ENCODE assay signal across 8 cellular contexts in the genomic region with DNA sequence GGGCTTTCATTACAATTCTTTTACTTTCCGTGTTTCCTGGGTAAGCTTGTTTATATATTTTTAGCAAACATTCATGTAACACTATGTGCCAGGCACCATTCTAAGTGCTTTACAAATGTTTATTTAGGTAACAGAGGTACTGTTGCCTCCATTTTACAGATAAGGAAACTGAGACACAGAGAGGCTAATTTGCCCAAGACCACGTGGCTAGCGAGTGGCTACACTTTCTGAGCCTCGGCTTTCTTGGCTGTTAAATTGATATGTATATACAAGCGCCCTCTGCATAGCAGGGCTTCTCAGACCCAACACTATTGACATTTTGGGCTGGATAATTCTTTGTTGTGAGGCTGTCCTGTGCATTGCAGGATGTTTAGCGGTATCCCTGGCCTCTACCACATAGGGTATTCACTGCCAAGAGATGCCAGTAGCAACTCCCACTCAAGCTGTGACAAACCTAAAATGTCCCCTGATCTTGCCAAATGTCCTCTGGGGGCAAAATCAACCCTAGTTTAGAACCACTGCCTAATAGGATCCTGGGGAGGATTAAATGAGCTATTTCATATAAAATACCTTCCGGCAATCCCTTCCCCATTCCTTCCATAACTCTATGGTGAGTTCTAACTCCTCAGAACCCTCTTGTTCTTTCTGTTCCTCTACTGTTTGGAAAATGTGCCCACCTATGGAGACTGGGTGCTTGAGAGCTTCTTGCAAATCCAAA. TPM values are rescaled to one million over a fixed set of nuclear protein-coding genes. Genes with fewer than 3 reads are reported as not detected.
DNase-seq lines count a peak whose midpoint lies in the region; FAIRE-seq and TF ChIP-seq lines count a peak whose summit lies in the region.

No MANE protein-coding gene starts in this region.

- H3K4me3 Mint-ChIP-seq in activated naive CD4-positive, alpha-beta T cell treated with anti-CD3 and anti-CD28 coated beads, Interleukin-2, amount 10 ng/mL, durations not matched to agents 7 days and 5 days = no peak overlapping the region
- no peak overlapping the region for H3K4me3 Mint-ChIP-seq in astrocyte (ENCODE audit: unreplicated experiment)

- DNase-seq in activated naive CD4-positive, alpha-beta T cell treated with anti-CD3 and anti-CD28 coated beads, Interleukin-2, amount 10 ng/mL, durations not matched to agents 7 days and 5 days = no peak
- DNase-seq in activated naive CD4-positive, alpha-beta T cell treated with anti-CD3 and anti-CD28 coated beads, Interleukin-2, amount 50 U/mL, for 16 hours = no peak
- DNase-seq in astrocyte (ENCODE audit: low read depth) (no peak), uterus (no peak), GM19238 (ENCODE audit: insufficient read length, low spot score) (no peak), urothelium cell line (ENCODE audit: low spot score) (no peak)
- no peak for DNase-seq in stimulated activated CD4-positive, alpha-beta T cell treated with anti-CD3 and anti-CD28 coated beads, Interleukin-4, amount 100 ng/mL, for 24 hours

- H3K9me3 ChIP-seq in astrocyte (ENCODE audit: insufficient read depth, low read depth, low read length) (no peaks in the 10 kb centered on the region), mucosa of rectum (ENCODE audit: control insufficient read depth in 2 of 2, low read length in 2 of 2) (no peaks in the 10 kb centered on the region), uterus (no peaks in the 10 kb centered on the region)

- CTCF ChIA-PET in activated naive CD4-positive, alpha-beta T cell treated with anti-CD3 and anti-CD28 coated beads, Interleukin-2, amount 10 ng/mL, durations not matched to agents 7 days and 5 days (lab: Charles Lee) = interaction anchor here (1.1 to 5.4 kb wide), 15 partner anchors 11 to 59 kb away, joined by 3 to 53 read pairs (median 5); a partner anchor contains a TSS

- H2AFZ ChIP-seq in astrocyte (ENCODE audit: low read depth, low read length) = peak overlapping the region; percentile 35

- H3K4me1 ChIP-seq in astrocyte (ENCODE audit: insufficient read depth, low read length) (peaks cover 37% of the 10 kb centered on the region), mucosa of rectum (ENCODE audit: control insufficient read depth in 2 of 2, insufficient read depth in 2 of 2, low read length in 2 of 2) (peaks cover 7 to 13% of the 10 kb centered on the region in 2 donors), uterus (peaks cover 0 to 5% of the 10 kb centered on the region in 2 donors)

- peaks cover 22% of the 10 kb centered on the region for H3K27me3 Mint-ChIP-seq in activated naive CD4-positive, alpha-beta T cell treated with anti-CD3 and anti-CD28 coated beads, Interleukin-2, amount 10 ng/mL, durations not matched to agents 7 days and 5 days
- no peaks in the 10 kb centered on the region for H3K27me3 Mint-ChIP-seq in astrocyte (ENCODE audit: low read depth, unreplicated experiment)

- H3K36me3 Mint-ChIP-seq in activated naive CD4-positive, alpha-beta T cell treated with anti-CD3 and anti-CD28 coated beads, Interleukin-2, amount 10 ng/mL, durations not matched to agents 7 days and 5 days = peaks cover 1% of the 10 kb centered on the region
- H3K36me3 Mint-ChIP-seq in astrocyte (ENCODE audit: low read depth, unreplicated experiment) = no peaks in the 10 kb centered on the region

- TF ChIP-seq CTCF in astrocyte (IDR thresholded peaks at IDR 0.05; ENCODE audit: insufficient read depth, low read depth, low read length) (no peak), uterus (IDR thresholded peaks at IDR 0.05) (no peak)

- no peaks in the 10 kb centered on the region for H4K20me1 ChIP-seq in astrocyte (ENCODE audit: insufficient read depth, low read length)

- intact Hi-C loops in uterus (cut with DNase I; ENCODE audit: low total_unique reads) = no loop called here

- no peaks in the 10 kb centered on the region for H3K36me3 ChIP-seq in astrocyte (ENCODE audit: insufficient read depth, low read length)
- no peaks in the 10 kb centered on the region for H3K36me3 ChIP-seq in mucosa of rectum (ENCODE audit: control insufficient read depth in 2 of 2, insufficient read depth in 2 of 2, low read length in 2 of 2)
- no peaks in the 10 kb centered on the region for H3K36me3 ChIP-seq in uterus

- TF ChIP-seq POLR2A in uterus (IDR thresholded peaks at IDR 0.05) = no peak

- peak overlapping the region; percentile 84 for H3K4me2 ChIP-seq in astrocyte (ENCODE audit: low read length)

- FAIRE-seq in astrocyte (lab: Jason Lieb, UNC) (no peak), urothelium cell line (lab: Jason Lieb, UNC) (no peak)

- H3K79me2 ChIP-seq in astrocyte (ENCODE audit: insufficient read depth, low read length) = no peaks in the 10 kb centered on the region

- H3K4me1 Mint-ChIP-seq in activated naive CD4-positive, alpha-beta T cell treated with anti-CD3 and anti-CD28 coated beads, Interleukin-2, amount 10 ng/mL, durations not matched to agents 7 days and 5 days = peaks cover 52% of the 10 kb centered on the region
- H3K4me1 Mint-ChIP-seq in astrocyte (ENCODE audit: low read depth, unreplicated experiment) = peaks cover 40% of the 10 kb centered on the region

- H3K27ac ChIP-seq in astrocyte (ENCODE audit: low read depth, low read length) (peak overlapping the region; percentile 97), mucosa of rectum (ENCODE audit: low read depth in 2 of 2, low read length in 2 of 2) (peak overlapping the region; percentile 64 to 66), uterus (peak overlapping the region; percentile 71 to 78)

- H3K4me3 ChIP-seq in astrocyte (ENCODE audit: insufficient read depth, low read depth, low read length) (peak overlapping the region; percentile 41), mucosa of rectum (ENCODE audit: low read length in 2 of 2) (peak overlapping the region in 1 of 2 donors; percentile 14), uterus (no peak overlapping the region)

- no peaks in the 10 kb centered on the region for H3K9me3 Mint-ChIP-seq in activated naive CD4-positive, alpha-beta T cell treated with anti-CD3 and anti-CD28 coated beads, Interleukin-2, amount 10 ng/mL, durations not matched to agents 7 days and 5 days
- peaks cover 3% of the 10 kb centered on the region for H3K9me3 Mint-ChIP-seq in astrocyte (ENCODE audit: unreplicated experiment)

- peak overlapping the region; percentile 94 for H3K27ac Mint-ChIP-seq in activated naive CD4-positive, alpha-beta T cell treated with anti-CD3 and anti-CD28 coated beads, Interleukin-2, amount 10 ng/mL, durations not matched to agents 7 days and 5 days
- H3K27ac Mint-ChIP-seq in astrocyte (ENCODE audit: unreplicated experiment) = peak overlapping the region; percentile 97

- H3K9ac ChIP-seq in astrocyte (ENCODE audit: low read length) (peak overlapping the region; percentile 78), mucosa of rectum (ENCODE audit: low read depth in 1 of 2, low read length in 2 of 2) (no peak overlapping the region)

- H3K27me3 ChIP-seq in astrocyte (ENCODE audit: insufficient read depth, low read length) (no peaks in the 10 kb centered on the region), mucosa of rectum (ENCODE audit: control insufficient read depth in 2 of 2, insufficient read depth in 2 of 2, low read length in 2 of 2) (no peaks in the 10 kb centered on the region), uterus (no peaks in the 10 kb centered on the region)

RNA-seq across cellular contexts. Expression of a gene that starts 17.2 kb away (rescaled TPM):
- 91.4 and 94.3 TPM in 2 replicates for total RNA-seq in astrocyte
- total RNA-seq in uterus = 100 to 1,000 TPM in 3 of 4 donors, 10 to 100 TPM in 1; 38.4 to 652 (median 260) TPM

RNA-seq across cellular contexts. Expression of a gene that starts 45.5 kb away (rescaled TPM):
- total RNA-seq in astrocyte (0.11 TPM in 1 of 2 replicates, not detected in the other), uterus (1 to 10 TPM in 1 of 4 donors, under 1 TPM in 1, not detected in 2; 0.12 to 4.4 TPM)
